ENCODE assay signal across 8 cellular contexts in the genomic region with DNA sequence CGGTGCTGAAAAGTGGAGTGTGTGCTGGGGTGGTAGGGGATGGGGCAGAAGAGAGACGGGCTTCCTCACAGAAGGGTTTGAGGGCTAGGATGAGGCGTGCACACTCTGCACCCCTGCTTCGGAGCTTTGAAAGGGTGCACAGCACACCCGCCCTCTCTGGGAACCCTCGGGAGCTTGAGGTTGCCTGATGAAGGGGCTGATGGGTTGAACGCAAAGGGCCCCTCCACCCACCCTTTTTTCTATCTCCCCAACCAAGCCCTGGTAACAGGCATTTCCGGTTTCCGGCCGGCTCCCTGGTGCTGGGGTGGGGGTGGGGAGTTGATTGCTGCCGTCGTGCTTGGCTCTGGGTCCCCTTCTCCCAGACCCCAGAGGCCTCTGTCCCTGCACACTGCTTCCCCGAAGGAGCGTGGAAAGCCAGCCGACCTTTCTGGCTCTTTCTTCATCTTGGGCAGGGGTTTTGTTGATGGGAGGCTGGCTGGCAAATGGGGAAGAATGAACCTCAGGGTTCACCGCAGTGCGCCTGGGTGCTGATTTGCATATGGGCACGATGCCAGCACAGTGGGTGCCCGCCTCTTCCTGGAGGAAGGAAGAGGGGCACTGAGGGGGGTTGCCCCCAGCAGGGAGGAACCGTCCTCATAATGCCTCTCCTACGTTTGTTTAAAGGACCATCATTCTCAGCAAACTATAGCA. TPM values are rescaled to one million over a fixed set of nuclear protein-coding genes. Genes with fewer than 3 reads are reported as not detected.
DNase-seq lines count a peak whose midpoint lies in the region; ATAC-seq and TF ChIP-seq lines count a peak whose summit lies in the region.

No MANE protein-coding gene starts in this region.

- peak; percentile 47 for ATAC-seq in HG02885 (IDR thresholded peaks at IDR 0.05; ENCODE audit: poor library complexity, unreplicated experiment)
- ATAC-seq in activated T-helper 17 cell treated with anti-CD3 and anti-CD28 coated beads, Interleukin-2, amount 50 U/mL, for 72 hours (replicated peaks), result peak; percentile 59
- peak; percentile 58 to 86 (median 84) for ATAC-seq in heart left ventricle
- ATAC-seq in gastrocnemius medialis, result no peak

- H3K36me3 Mint-ChIP-seq in activated T-helper 17 cell treated with anti-CD3 and anti-CD28 coated beads, Interleukin-2, amount 50 U/mL, for 72 hours (ENCODE audit: low read depth), result peaks cover 62% of the 10 kb centered on the region

- DNase-seq in GF-D8 (lab: John Stamatoyannopoulos, UW), result peak; percentile 92
- DNase-seq in OCI-M1 (lab: John Stamatoyannopoulos, UW), result peak; percentile 90
- DNase-seq in heart left ventricle, result peak; percentile 72 to 87 (median 73)
- peak; percentile 28 to 46 for DNase-seq in gastrocnemius medialis
- DNase-seq in NCI-H1694 treated with DMSO at 0.1 percent for 48 hours (lab: John Stamatoyannopoulos, UW), result no peak
- no peak for DNase-seq in NCI-H510A treated with DMSO at 0.1 percent for 48 hours (lab: John Stamatoyannopoulos, UW)

- peaks cover 0 to 36% (median 0%) of the 10 kb centered on the region in 9 donors for H3K27me3 ChIP-seq in heart left ventricle
- H3K27me3 ChIP-seq in gastrocnemius medialis, result peaks cover 0 to 11% (median 7%) of the 10 kb centered on the region in 3 donors

- in situ Hi-C loops in gastrocnemius medialis (cut with MboI; ENCODE audit: low sequenced_read_pairs in 4 of 4), result no loop called here

- H3K27ac ChIP-seq in heart left ventricle (peak overlapping the region in 2 of 12 donors; percentile 50 to 90), gastrocnemius medialis (no peak overlapping the region)

- no peak for TF ChIP-seq POLR2A in heart left ventricle (IDR thresholded peaks at IDR 0.05)
- no peak for TF ChIP-seq POLR2A in gastrocnemius medialis (IDR thresholded peaks at IDR 0.05)

- H3K27me3 Mint-ChIP-seq in activated T-helper 17 cell treated with anti-CD3 and anti-CD28 coated beads, Interleukin-2, amount 50 U/mL, for 72 hours, result no peaks in the 10 kb centered on the region

- no peaks in the 10 kb centered on the region for H3K9me3 ChIP-seq in heart left ventricle
- no peaks in the 10 kb centered on the region for H3K9me3 ChIP-seq in gastrocnemius medialis

- H3K36me3 ChIP-seq in heart left ventricle, result no peaks in the 10 kb centered on the region
- H3K36me3 ChIP-seq in gastrocnemius medialis, result no peaks in the 10 kb centered on the region

- no peak for TF ChIP-seq CTCF in heart left ventricle (IDR thresholded peaks at IDR 0.05)
- no peak for TF ChIP-seq CTCF in gastrocnemius medialis (IDR thresholded peaks at IDR 0.05 in 4 of 5, conservative IDR thresholded peaks at IDR 0.05 in 1 of 5)

- peak overlapping the region; percentile 91 for H3K4me3 Mint-ChIP-seq in activated T-helper 17 cell treated with anti-CD3 and anti-CD28 coated beads, Interleukin-2, amount 50 U/mL, for 72 hours

- H3K4me1 Mint-ChIP-seq in activated T-helper 17 cell treated with anti-CD3 and anti-CD28 coated beads, Interleukin-2, amount 50 U/mL, for 72 hours, result peaks cover 45% of the 10 kb centered on the region

- intact Hi-C loops in heart left ventricle (cut with DNase I) (no loop called here), gastrocnemius medialis (cut with DNase I; ENCODE audit: low total_unique reads) (no loop called here)

- H3K4me3 ChIP-seq in heart left ventricle (peak overlapping the region in 9 of 12 donors; percentile 17 to 50 (median 21)), gastrocnemius medialis (peak overlapping the region in 2 of 4 donors; percentile 17 to 24)

- peak overlapping the region; percentile 96 for H3K27ac Mint-ChIP-seq in activated T-helper 17 cell treated with anti-CD3 and anti-CD28 coated beads, Interleukin-2, amount 50 U/mL, for 72 hours

- H3K4me1 ChIP-seq in heart left ventricle (peaks cover 0 to 59% (median 2%) of the 10 kb centered on the region in 12 donors), gastrocnemius medialis (no peaks in the 10 kb centered on the region)

- H3K9me3 Mint-ChIP-seq in activated T-helper 17 cell treated with anti-CD3 and anti-CD28 coated beads, Interleukin-2, amount 50 U/mL, for 72 hours, result no peaks in the 10 kb centered on the region

- WGBS in heart left ventricle, 4 donors, result 4 to 9% (median 6%) methylated on average over 16 to 21 of the region's 21 CpGs

RNA-seq across cellular contexts. Expression of gene VAV1, which starts 29.0 kb away (rescaled TPM):
- 100 to 1,000 TPM; 110 to 114 TPM for total RNA-seq in activated T-helper 17 cell treated with anti-CD3 and anti-CD28 coated beads, Interleukin-2, amount 50 U/mL, for 72 hours
- total RNA-seq in heart left ventricle, result 10 to 100 TPM in 1 of 9 donors, 1 to 10 TPM in 5, under 1 TPM in 3; 0.69 to 25.6 (median 1.7) TPM
- polyA plus RNA-seq in heart left ventricle, result 1 to 10 TPM in 1 of 2 donors, under 1 TPM in 1; 0.91 to 1.2 TPM
- total RNA-seq in gastrocnemius medialis, result 1 to 10 TPM in 2 of 4 donors, under 1 TPM in 2; 0.63 to 1.8 (median 0.96) TPM

RNA-seq across cellular contexts. Expression of gene SH2D3A, which starts 34.3 kb away (rescaled TPM):
- total RNA-seq in activated T-helper 17 cell treated with anti-CD3 and anti-CD28 coated beads, Interleukin-2, amount 50 U/mL, for 72 hours, result 10 to 100 TPM; 21.1 to 21.2 TPM
- total RNA-seq in heart left ventricle, result under 1 TPM in 3 of 9 donors, not detected in 6; 0.12 to 0.56 (median 0.52) TPM
- polyA plus RNA-seq in heart left ventricle, result under 1 TPM; 0.08 to 0.25 TPM
- total RNA-seq in gastrocnemius medialis, result not detected

Comparison
In these comparisons a context has a peak if more than half of its experiments do, and no peak if none do; other contexts are left out.
1. DNase-seq: peak in GF-D8 (single experiment), OCI-M1 (single experiment), heart left ventricle (5 of 5) and gastrocnemius medialis (2 of 2); none in NCI-H1694 treated with DMSO at 0.1 percent for 48 hours (single experiment) and NCI-H510A treated with DMSO at 0.1 percent for 48 hours (single experiment).
2. ATAC-seq: peak in HG02885 (single experiment), activated T-helper 17 cell treated with anti-CD3 and anti-CD28 coated beads, Interleukin-2, amount 50 U/mL, for 72 hours (single experiment) and heart left ventricle (4 of 4); none in gastrocnemius medialis (0 of 2).
3. RNA of gene VAV1, which starts 29.0 kb away (total RNA-seq): 110 to 114 TPM in activated T-helper 17 cell treated with anti-CD3 and anti-CD28 coated beads, Interleukin-2, amount 50 U/mL, for 72 hours; 0.69 to 25.6 TPM in heart left ventricle and 0.63 to 1.8 TPM in gastrocnemius medialis; every median in the first group is over 4 times any median in the second.
4. RNA of gene SH2D3A, which starts 34.3 kb away (total RNA-seq): 21.1 to 21.2 TPM in activated T-helper 17 cell treated with anti-CD3 and anti-CD28 coated beads, Interleukin-2, amount 50 U/mL, for 72 hours; 0.12 to 0.56 TPM in heart left ventricle and not detected in gastrocnemius medialis; every median in the first group is over 10 times any median in the second.